Comparison of ENCODE assay signal across 23 cellular contexts in the genomic region with DNA sequence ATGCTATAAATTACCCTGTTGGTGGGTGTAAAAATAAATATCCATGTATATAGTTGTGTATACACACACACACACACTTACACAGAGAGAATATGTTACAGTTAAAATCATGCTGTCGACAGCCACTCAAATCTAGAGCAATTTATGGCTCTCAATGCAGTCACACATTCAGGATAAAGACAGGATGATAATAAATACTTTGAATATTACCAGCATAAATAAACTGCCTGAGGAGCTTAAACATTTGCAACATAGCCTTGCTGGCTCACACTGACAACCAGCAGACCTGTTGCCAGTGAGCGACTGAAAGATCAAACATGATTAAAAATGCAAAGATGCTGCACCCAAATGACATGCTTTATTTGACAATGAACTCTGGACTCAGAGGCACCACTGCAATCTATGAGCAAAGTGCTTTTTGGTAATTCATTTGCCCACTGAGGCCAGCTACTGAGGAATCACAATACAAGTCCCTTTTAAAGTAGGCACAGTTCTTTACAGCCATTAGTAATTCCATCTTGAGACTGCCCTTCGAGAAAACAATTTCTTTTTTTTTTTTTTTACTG.
DNase-seq lines count a peak whose midpoint lies in the region; TF ChIP-seq lines count a peak whose summit lies in the region.
"Had no signal": no experiment of that assay in that cellular context is flagged by ENCODE, and none has a peak within 500 bp of the region (broad histone marks: within the 10 kb centered on the region; RNA-seq: fewer than 3 reads in every experiment).

No MANE protein-coding gene starts in this region.

- H3K9me3 ChIP-seq in neural cell (ENCODE audit: low read length): no peaks in the 10 kb centered on the region
- peaks cover 15% of the 10 kb centered on the region for H3K9me3 ChIP-seq in Karpas-422 (ENCODE audit: low read length)
- H3K9me3 ChIP-seq: BLaER1, MG63 had no signal

- no peaks in the 10 kb centered on the region for H3K9me2 ChIP-seq in neural cell (ENCODE audit: insufficient read depth, low read length)
- H3K9me2 ChIP-seq in Karpas-422 (replicated peaks; ENCODE audit: insufficient read depth, low read length): no peaks in the 10 kb centered on the region

- peak in 2 of 3 experiments; percentile 12 to 46 for DNase-seq in NCI-H1417 (lab: John Stamatoyannopoulos, UW)
- no peak for DNase-seq in NCI-H1417 treated with DMSO at 0.1 percent for 48 hours (lab: John Stamatoyannopoulos, UW)
- DNase-seq in COLO668 (lab: John Stamatoyannopoulos, UW; ENCODE audit: unreplicated experiment): peak; percentile 2
- DNase-seq in NCI-H526 treated with DMSO at 0.1 percent for 48 hours (lab: John Stamatoyannopoulos, UW): peak; percentile 82
- no peak for DNase-seq in Karpas-422
- DNase-seq in activated CD8-positive, alpha-beta memory T cell treated with anti-CD3 and anti-CD28 coated beads, Interleukin-2, amount 50 U/mL, for 48 hours: no peak
- DNase-seq: CD4-positive, CD25-positive, alpha-beta regulatory T cell; GM23248; H7; HFFc6; MG63; NCI-H1436 treated with DMSO at 0.1 percent for 48 hours; NCI-H2029; NCI-H2171; NCI-H226; NCI-H510A; NCI-H82; Right ventricle myocardium superior; RPMI8226; T-helper 1 cell had no signal

- H3K4me2 ChIP-seq in neural cell (ENCODE audit: low read length) (no peak overlapping the region), Karpas-422 (ENCODE audit: low read depth, low read length, poor library complexity, severe bottlenecking) (no peak overlapping the region)
- H3K4me2 ChIP-seq: BLaER1 had no signal

- H3K27ac ChIP-seq in neural cell (ENCODE audit: low read length) (no peak overlapping the region), Karpas-422 (ENCODE audit: low read length) (no peak overlapping the region)
- H3K27ac ChIP-seq: BLaER1, GM23248 had no signal

- H3K36me3 ChIP-seq in neural cell (ENCODE audit: insufficient read depth, low read length) (no peaks in the 10 kb centered on the region), Karpas-422 (ENCODE audit: insufficient read depth, low read length) (no peaks in the 10 kb centered on the region)
- H3K36me3 ChIP-seq: BLaER1, MG63 had no signal

- H3F3A ChIP-seq in neural cell (ENCODE audit: insufficient read depth, low read length, poor library complexity, severe bottlenecking): no peaks in the 10 kb centered on the region

- no peaks in the 10 kb centered on the region for H3K79me2 ChIP-seq in neural cell (replicated peaks; ENCODE audit: insufficient read depth, low read length)
- H3K79me2 ChIP-seq in Karpas-422 (ENCODE audit: low read length): no peaks in the 10 kb centered on the region

- TF ChIP-seq RAD21 in neural cell (conservative IDR thresholded peaks at IDR 0.05): no peak

- peak; percentile 79 for TF ChIP-seq EP300 in neural cell (conservative IDR thresholded peaks at IDR 0.05; ENCODE audit: poor library complexity, severe bottlenecking)

- no peaks in the 10 kb centered on the region for H3K27me3 ChIP-seq in neural cell (ENCODE audit: insufficient read depth, low read depth, low read length)
- no peaks in the 10 kb centered on the region for H3K27me3 ChIP-seq in Karpas-422 (ENCODE audit: low read length)
- H3K27me3 ChIP-seq: BLaER1, MG63 had no signal

- no peaks in the 10 kb centered on the region for H3K4me1 ChIP-seq in Karpas-422 (ENCODE audit: low read length)
- H3K4me1 ChIP-seq: BLaER1 had no signal

- no peaks in the 10 kb centered on the region for H4K20me1 ChIP-seq in neural cell (ENCODE audit: insufficient read depth)
- H4K20me1 ChIP-seq in Karpas-422 (ENCODE audit: insufficient read depth, low read depth, low read length): no peaks in the 10 kb centered on the region
- H4K20me1 ChIP-seq: BLaER1 had no signal

- no peak overlapping the region for H3K4me3 ChIP-seq in neural cell (ENCODE audit: low read length)
- H3K4me3 ChIP-seq in Karpas-422 (ENCODE audit: low read length): no peak overlapping the region
- H3K4me3 ChIP-seq: BLaER1, GM23248, K562, MG63 had no signal

- H3K9ac ChIP-seq in neural cell (ENCODE audit: low read length) (no peak overlapping the region), Karpas-422 (ENCODE audit: low read length) (no peak overlapping the region)
- H3K9ac ChIP-seq: BLaER1, GM23248 had no signal

- H2AFZ ChIP-seq in neural cell (ENCODE audit: low read depth, low read length): no peak overlapping the region
- no peak overlapping the region for H2AFZ ChIP-seq in Karpas-422 (ENCODE audit: low read length)
- H2AFZ ChIP-seq: GM23248 had no signal

- TF ChIP-seq CTCF in neural cell (IDR thresholded peaks at IDR 0.05; ENCODE audit: poor library complexity, severe bottlenecking): no peak

TF ChIP-seq in neural cell, 6 proteins besides CTCF, POLR2A, EP300 and RAD21:
- TF ChIP-seq EZH2 (IDR thresholded peaks at IDR 0.05; ENCODE audit: borderline replicate concordance, insufficient read depth, low read length, poor library complexity, severe bottlenecking): no peak
- no peak for TF ChIP-seq SMC3 (conservative IDR thresholded peaks at IDR 0.05; ENCODE audit: poor library complexity)
- no peak for TF ChIP-seq TAF1 (IDR thresholded peaks at IDR 0.05; ENCODE audit: low read depth)
- TF ChIP-seq, protein P1, sequence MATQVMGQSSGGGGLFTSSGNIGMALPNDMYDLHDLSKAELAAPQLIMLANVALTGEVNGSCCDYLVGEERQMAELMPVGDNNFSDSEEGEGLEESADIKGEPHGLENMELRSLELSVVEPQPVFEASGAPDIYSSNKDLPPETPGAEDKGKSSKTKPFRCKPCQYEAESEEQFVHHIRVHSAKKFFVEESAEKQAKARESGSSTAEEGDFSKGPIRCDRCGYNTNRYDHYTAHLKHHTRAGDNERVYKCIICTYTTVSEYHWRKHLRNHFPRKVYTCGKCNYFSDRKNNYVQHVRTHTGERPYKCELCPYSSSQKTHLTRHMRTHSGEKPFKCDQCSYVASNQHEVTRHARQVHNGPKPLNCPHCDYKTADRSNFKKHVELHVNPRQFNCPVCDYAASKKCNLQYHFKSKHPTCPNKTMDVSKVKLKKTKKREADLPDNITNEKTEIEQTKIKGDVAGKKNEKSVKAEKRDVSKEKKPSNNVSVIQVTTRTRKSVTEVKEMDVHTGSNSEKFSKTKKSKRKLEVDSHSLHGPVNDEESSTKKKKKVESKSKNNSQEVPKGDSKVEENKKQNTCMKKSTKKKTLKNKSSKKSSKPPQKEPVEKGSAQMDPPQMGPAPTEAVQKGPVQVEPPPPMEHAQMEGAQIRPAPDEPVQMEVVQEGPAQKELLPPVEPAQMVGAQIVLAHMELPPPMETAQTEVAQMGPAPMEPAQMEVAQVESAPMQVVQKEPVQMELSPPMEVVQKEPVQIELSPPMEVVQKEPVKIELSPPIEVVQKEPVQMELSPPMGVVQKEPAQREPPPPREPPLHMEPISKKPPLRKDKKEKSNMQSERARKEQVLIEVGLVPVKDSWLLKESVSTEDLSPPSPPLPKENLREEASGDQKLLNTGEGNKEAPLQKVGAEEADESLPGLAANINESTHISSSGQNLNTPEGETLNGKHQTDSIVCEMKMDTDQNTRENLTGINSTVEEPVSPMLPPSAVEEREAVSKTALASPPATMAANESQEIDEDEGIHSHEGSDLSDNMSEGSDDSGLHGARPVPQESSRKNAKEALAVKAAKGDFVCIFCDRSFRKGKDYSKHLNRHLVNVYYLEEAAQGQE (IDR thresholded peaks at IDR 0.05; ENCODE audit: borderline replicate concordance): no peak
- TF ChIP-seq MXI1 (conservative IDR thresholded peaks at IDR 0.05; ENCODE audit: poor library complexity, severe bottlenecking): peak; percentile 21
- peak; percentile 77 for TF ChIP-seq POLR2AphosphoS5 (IDR thresholded peaks at IDR 0.05)

Comparison
In these comparisons a context has a peak if more than half of its experiments do, and no peak if none do; other contexts are left out.
1. DNase-seq: peak in NCI-H1417 (2 of 3), COLO668 (single experiment) and NCI-H526 treated with DMSO at 0.1 percent for 48 hours (single experiment); none in NCI-H1417 treated with DMSO at 0.1 percent for 48 hours (single experiment), Karpas-422 (single experiment) and activated CD8-positive, alpha-beta memory T cell treated with anti-CD3 and anti-CD28 coated beads, Interleukin-2, amount 50 U/mL, for 48 hours (single experiment).